Comparison of ENCODE assay signal across 30 cellular contexts in the genomic region with DNA sequence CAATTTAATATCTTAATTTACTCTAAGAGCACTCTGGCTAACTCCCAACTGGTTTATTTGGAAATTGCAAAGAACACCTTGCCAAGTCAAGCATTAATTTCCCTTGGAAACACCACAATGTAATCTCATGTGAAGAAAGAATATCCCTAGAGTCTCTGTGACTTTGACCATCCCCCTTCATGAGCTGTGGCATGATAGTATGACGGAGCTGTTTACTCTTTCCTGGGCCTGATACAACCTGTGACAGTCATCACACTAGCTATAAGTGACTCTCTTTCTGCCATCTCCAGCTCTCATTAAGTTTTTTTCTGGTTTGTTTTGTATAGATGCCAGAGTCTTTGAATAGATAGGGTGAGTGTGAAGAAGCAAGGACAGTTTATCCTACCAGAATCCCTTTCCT.
DNase-seq lines count a peak whose midpoint lies in the region; ATAC-seq and TF ChIP-seq lines count a peak whose summit lies in the region.
"Had no signal": no experiment of that assay in that cellular context is flagged by ENCODE, and none has a peak within 500 bp of the region (broad histone marks: within the 10 kb centered on the region; RNA-seq: fewer than 3 reads in every experiment).

No MANE protein-coding gene starts in this region.

- DNase-seq in NCI-H345 (lab: John Stamatoyannopoulos, UW), result peak; percentile 26
- no peak for DNase-seq in NCI-H345 treated with DMSO at 0.1 percent for 48 hours (lab: John Stamatoyannopoulos, UW; ENCODE audit: unreplicated experiment)
- DNase-seq in NCI-H1105 treated with DMSO at 0.1 percent for 48 hours (lab: John Stamatoyannopoulos, UW), result peak; percentile 97
- DNase-seq in NCI-H510A (lab: John Stamatoyannopoulos, UW), result peak; percentile 21
- DNase-seq in left lobe of liver (ENCODE audit: low spot score), result no peak
- DNase-seq in esophagus squamous epithelium (lab: John Stamatoyannopoulos, UW), result no peak
- DNase-seq: activated CD4-positive, CD25-positive, alpha-beta regulatory T cell treated with anti-CD3 and anti-CD28 coated beads, Interleukin-2, amount 50 U/mL, for 72 hours; activated CD8-positive, alpha-beta T cell treated with anti-CD3 and anti-CD28 coated beads, Interleukin-2, amount 10 ng/mL, durations not matched to agents 7 days and 5 days; activated naive CD4-positive, alpha-beta T cell treated with anti-CD3 and anti-CD28 coated beads, Interleukin-2, amount 50 U/mL, for 16 hours; AML-193; amniotic stem cell; CD4-positive, alpha-beta T cell; hippocampal formation; mammary epithelial cell; mucosa of descending colon; MV-4-11; natural killer cell; NCI-H1694; occipital lobe; Right ventricle myocardium superior; stimulated activated CD4-positive, alpha-beta T cell treated with anti-CD3 and anti-CD28 coated beads, Interleukin-2, amount 100 ng/mL, for 48 hours; T-helper 17 cell; tibial artery had no signal

- no peak overlapping the region for H3K4me3 ChIP-seq in esophagus squamous epithelium
- H3K4me3 ChIP-seq: GM12878, mucosa of descending colon, prostate gland, tibial artery had no signal

- intact Hi-C loops in esophagus squamous epithelium (cut with DNase I), result no loop called here

- ATAC-seq in left lobe of liver (peak; percentile 61), HG03571 (IDR thresholded peaks at IDR 0.05; ENCODE audit: unreplicated experiment) (no peak), GM18907 (IDR thresholded peaks at IDR 0.05; ENCODE audit: unreplicated experiment) (no peak)
- ATAC-seq: activated CD8-positive, alpha-beta T cell treated with anti-CD3 and anti-CD28 coated beads, Interleukin-2, amount 10 ng/mL, durations not matched to agents 7 days and 5 days; GM12878; HCT116; mucosa of descending colon; natural killer cell; Panc1; sciatic nerve; T-helper 17 cell had no signal

- TF ChIP-seq CTCF in esophagus squamous epithelium (IDR thresholded peaks at IDR 0.05), result no peak

- no peaks in the 10 kb centered on the region for H3K36me3 ChIP-seq in esophagus squamous epithelium
- H3K36me3 ChIP-seq: prostate gland, tibial artery had no signal

- no peaks in the 10 kb centered on the region for H3K27me3 ChIP-seq in esophagus squamous epithelium

- TF ChIP-seq POLR2A in esophagus squamous epithelium (IDR thresholded peaks at IDR 0.05), result no peak

- H3K9me3 ChIP-seq in esophagus squamous epithelium, result no peaks in the 10 kb centered on the region
- H3K9me3 ChIP-seq: mucosa of descending colon, prostate gland, tibial artery had no signal

- peaks cover 0 to 4% (median 0%) of the 10 kb centered on the region in 3 donors for H3K4me1 ChIP-seq in esophagus squamous epithelium
- H3K4me1 ChIP-seq: prostate gland, tibial artery had no signal

- 35 to 55% methylated on average over 1 of the region's 1 CpG for WGBS in esophagus squamous epithelium, 2 donors

- H3K27ac ChIP-seq in esophagus squamous epithelium, result no peak overlapping the region
- H3K27ac ChIP-seq: prostate gland, tibial artery had no signal

Comparison
In these comparisons a context has a peak if more than half of its experiments do, and no peak if none do; other contexts are left out.
1. DNase-seq: peak in NCI-H345 (single experiment), NCI-H1105 treated with DMSO at 0.1 percent for 48 hours (single experiment) and NCI-H510A (single experiment); none in NCI-H345 treated with DMSO at 0.1 percent for 48 hours (single experiment), left lobe of liver (single experiment) and esophagus squamous epithelium (single experiment).